Comparison of ENCODE assay signal across 18 cellular contexts in genomic region chr9:111271481-111272080, GRCh38. TPM values are rescaled to one million over a fixed set of nuclear protein-coding genes. Genes with fewer than 3 reads are reported as not detected.
"Had no signal": no experiment of that assay in that cellular context is flagged by ENCODE, and none has a peak within 500 bp of the region (broad histone marks: within the 10 kb centered on the region; RNA-seq: fewer than 3 reads in every experiment).

No MANE protein-coding gene starts in this region.

- H3K4me1 Mint-ChIP-seq: activated CD4-positive, alpha-beta T cell treated with anti-CD3 and anti-CD28 coated beads for 36 hours; activated T-helper 17 cell treated with anti-CD3 and anti-CD28 coated beads, Interleukin-2, amount 50 U/mL, for 72 hours; central memory CD8-positive, alpha-beta T cell; nephron; stimulated activated effector memory CD8-positive, alpha-beta T cell treated with anti-CD3 and anti-CD28 coated beads, Interleukin-12 subunit alpha, Interleukin-12 subunit beta, amount 100 ng/mL, for 72 hours; T-cell had no signal

- ATAC-seq: activated CD4-positive, alpha-beta T cell treated with anti-CD3 and anti-CD28 coated beads for 36 hours; activated T-helper 17 cell treated with anti-CD3 and anti-CD28 coated beads, Interleukin-2, amount 50 U/mL, for 72 hours; body of pancreas; gastrocnemius medialis; heart right ventricle; left lung; stimulated activated effector memory CD8-positive, alpha-beta T cell treated with anti-CD3 and anti-CD28 coated beads, Interleukin-12 subunit alpha, Interleukin-12 subunit beta, amount 100 ng/mL, for 72 hours; T-cell had no signal

- H3K36me3 Mint-ChIP-seq: stimulated activated effector memory CD8-positive, alpha-beta T cell treated with anti-CD3 and anti-CD28 coated beads, Interleukin-12 subunit alpha, Interleukin-12 subunit beta, amount 100 ng/mL, for 72 hours; T-cell had no signal

- H3K27me3 Mint-ChIP-seq: T-cell had no signal

- H3K4me3 Mint-ChIP-seq: activated CD4-positive, alpha-beta T cell treated with anti-CD3 and anti-CD28 coated beads for 36 hours; activated naive CD4-positive, alpha-beta T cell treated with anti-CD3 and anti-CD28 coated beads for 36 hours; activated T-helper 17 cell treated with anti-CD3 and anti-CD28 coated beads, Interleukin-2, amount 50 U/mL, for 72 hours; central memory CD8-positive, alpha-beta T cell; nephron; stimulated activated effector memory CD8-positive, alpha-beta T cell treated with anti-CD3 and anti-CD28 coated beads, Interleukin-12 subunit alpha, Interleukin-12 subunit beta, amount 100 ng/mL, for 72 hours; T-cell had no signal

- H3K27ac Mint-ChIP-seq: activated CD4-positive, alpha-beta T cell treated with anti-CD3 and anti-CD28 coated beads for 36 hours; activated naive CD4-positive, alpha-beta T cell treated with anti-CD3 and anti-CD28 coated beads for 36 hours; activated T-helper 17 cell treated with anti-CD3 and anti-CD28 coated beads, Interleukin-2, amount 50 U/mL, for 72 hours; nephron; stimulated activated effector memory CD8-positive, alpha-beta T cell treated with anti-CD3 and anti-CD28 coated beads, Interleukin-12 subunit alpha, Interleukin-12 subunit beta, amount 100 ng/mL, for 72 hours; T-cell had no signal

- H3K4me3 ChIP-seq: body of pancreas, gastrocnemius medialis, heart right ventricle, left lung, thyroid gland had no signal

- DNase-seq: activated CD4-positive, alpha-beta T cell treated with anti-CD3 and anti-CD28 coated beads for 36 hours; activated CD8-positive, alpha-beta memory T cell treated with anti-CD3 and anti-CD28 coated beads for 24 hours; activated naive CD4-positive, alpha-beta T cell treated with anti-CD3 and anti-CD28 coated beads for 36 hours; body of pancreas; dermis blood vessel endothelial cell; erythroblast; gastrocnemius medialis; heart right ventricle; left lung; T-cell; T1000; thyroid gland had no signal

- H3K9me3 Mint-ChIP-seq: activated T-helper 17 cell treated with anti-CD3 and anti-CD28 coated beads, Interleukin-2, amount 50 U/mL, for 72 hours; stimulated activated effector memory CD8-positive, alpha-beta T cell treated with anti-CD3 and anti-CD28 coated beads, Interleukin-12 subunit alpha, Interleukin-12 subunit beta, amount 100 ng/mL, for 72 hours had no signal

RNA-seq across cellular contexts. Expression of gene OR2K2, which starts 58.4 kb away (rescaled TPM):
- total RNA-seq: activated CD4-positive, alpha-beta T cell treated with anti-CD3 and anti-CD28 coated beads for 36 hours; activated naive CD4-positive, alpha-beta T cell treated with anti-CD3 and anti-CD28 coated beads for 36 hours; activated T-helper 17 cell treated with anti-CD3 and anti-CD28 coated beads, Interleukin-2, amount 50 U/mL, for 72 hours; body of pancreas; dermis blood vessel endothelial cell; left lung; T-cell; thyroid gland had no signal
- polyA plus RNA-seq: adipose tissue, keratinocyte had no signal
